ENCODE assay signal across 17 cellular contexts in the genomic region with DNA sequence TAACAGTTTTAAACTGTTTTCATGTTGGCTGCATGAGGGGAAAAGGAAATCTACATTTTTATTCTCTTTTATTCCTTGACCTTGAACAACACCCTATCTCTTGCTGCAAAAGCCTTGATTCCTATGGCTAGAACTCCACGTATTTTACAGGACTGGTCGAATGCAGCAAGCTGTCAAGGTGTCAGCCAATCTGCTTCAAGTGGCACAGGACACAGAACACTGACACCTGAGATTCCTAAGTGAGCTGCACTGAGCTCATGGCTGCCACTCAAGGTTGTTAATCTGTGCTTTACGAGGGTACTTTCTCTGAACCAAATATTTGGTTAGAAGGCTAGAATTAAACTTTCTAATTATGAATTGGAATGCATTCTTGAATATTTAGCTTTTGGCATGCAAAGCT.
DNase-seq lines count a peak whose midpoint lies in the region; ATAC-seq and TF ChIP-seq lines count a peak whose summit lies in the region.
"Had no signal": no experiment of that assay in that cellular context is flagged by ENCODE, and none has a peak within 500 bp of the region (broad histone marks: within the 10 kb centered on the region; RNA-seq: fewer than 3 reads in every experiment).

No MANE protein-coding gene starts in this region.

- H3K9me3 Mint-ChIP-seq in Caco-2 (ENCODE audit: unreplicated experiment): no peaks in the 10 kb centered on the region
- H3K9me3 Mint-ChIP-seq in GM23338: no peaks in the 10 kb centered on the region
- no peaks in the 10 kb centered on the region for H3K9me3 Mint-ChIP-seq in H9

- no peak for TF ChIP-seq CTCF in Caco-2 (IDR thresholded peaks at IDR 0.05; ENCODE audit: insufficient read depth in 1 of 2, low read depth in 1 of 2, low read length in 1 of 2, severe bottlenecking in 1 of 2, unreplicated experiment in 1 of 2)
- TF ChIP-seq CTCF in GM23338 (conservative IDR thresholded peaks at IDR 0.05; ENCODE audit: low read depth in 2 of 2): no peak
- TF ChIP-seq CTCF in H9 (conservative IDR thresholded peaks at IDR 0.05): no peak

- peak; percentile 76 for ATAC-seq in GM23338
- peak; percentile 35 for ATAC-seq in left colon
- no peak for ATAC-seq in HG02981 (IDR thresholded peaks at IDR 0.05; ENCODE audit: unreplicated experiment)
- ATAC-seq: GM12878, Right ventricle myocardium inferior had no signal

- H3T11ph ChIP-seq in H9 (ENCODE audit: low read length): no peak overlapping the region

- H3K9ac ChIP-seq in H9 (ENCODE audit: extremely low read depth, insufficient read length, low read length): no peak overlapping the region

- H4K8ac ChIP-seq in H9 (replicated peaks; ENCODE audit: insufficient read length, low read depth, low read length): no peak overlapping the region

- no peaks in the 10 kb centered on the region for H3K9me2 ChIP-seq in GM23338 (ENCODE audit: insufficient read depth)

- H4K5ac ChIP-seq in H9 (ENCODE audit: insufficient read length, low read depth, low read length): no peak overlapping the region

- H4K20me1 ChIP-seq in GM23338 (replicated peaks; ENCODE audit: insufficient read depth): no peaks in the 10 kb centered on the region
- H4K20me1 ChIP-seq in H9 (ENCODE audit: control insufficient read depth, insufficient read depth, insufficient read length): no peaks in the 10 kb centered on the region

- H3K36me3 Mint-ChIP-seq in Caco-2 (ENCODE audit: insufficient read depth, unreplicated experiment) (no peaks in the 10 kb centered on the region), GM23338 (ENCODE audit: low read depth) (no peaks in the 10 kb centered on the region), H9 (ENCODE audit: insufficient read depth in 1 of 3, low read depth in 3 of 3) (no peaks in the 10 kb centered on the region)
- H3K36me3 Mint-ChIP-seq: CD14-positive monocyte had no signal

- no peak overlapping the region for H3K56ac ChIP-seq in H9 (ENCODE audit: insufficient read length, low read depth, low read length)

- H2AFZ ChIP-seq in GM23338 (no peak overlapping the region), H9 (ENCODE audit: low read length) (no peak overlapping the region)

- H2AK5ac ChIP-seq in H9 (ENCODE audit: insufficient read length, low read length): no peak overlapping the region

- H3K4me2 ChIP-seq in GM23338 (no peak overlapping the region), H9 (ENCODE audit: insufficient read depth, insufficient read length, low read length) (no peak overlapping the region)

- intact Hi-C loops in Caco-2 (cut with micrococcal nuclease; ENCODE audit: unreplicated experiment) (loop anchor here (1.0 kb wide), 2 partner anchors 59 to 236 kb away; no protein-coding TSS in a partner anchor), left colon (cut with DNase I, micrococcal nuclease) (no loop called here)

- H3K27ac Mint-ChIP-seq in Caco-2 (ENCODE audit: unreplicated experiment): no peak overlapping the region
- H3K27ac Mint-ChIP-seq in GM23338: no peak overlapping the region
- H3K27ac Mint-ChIP-seq in H9: no peak overlapping the region
- H3K27ac Mint-ChIP-seq: CD14-positive monocyte; T-helper 2 cell treated with Interferon-gamma antibody and Interleukin-4, amounts not matched to agents 5 μg/mL and 100 μg/mL, for 36 hours had no signal

- no peaks in the 10 kb centered on the region for H3K23me2 ChIP-seq in H9 (ENCODE audit: insufficient read length, low read depth, low read length, poor library complexity, severe bottlenecking)

- BruUV-seq in Caco-2 (replicated peaks; lab: Mats Ljungman, UMichigan): no TSS peak

- H3K23ac ChIP-seq in H9 (ENCODE audit: insufficient read length, low read depth, low read length): no peak overlapping the region

- H2BK120ac ChIP-seq in H9 (ENCODE audit: low read depth, low read length, poor library complexity, severe bottlenecking): no peak overlapping the region

- CTCF ChIA-PET in Caco-2 (lab: Charles Lee): interaction anchor here (0.8 to 1.9 kb wide), 2 partner anchors 16 to 236 kb away, joined by 3 to 9 read pairs; no protein-coding TSS in a partner anchor

- H3K36me3 ChIP-seq in Caco-2 (ENCODE audit: control insufficient read depth, insufficient read depth, low read length) (no peaks in the 10 kb centered on the region), GM23338 (ENCODE audit: insufficient read depth) (no peaks in the 10 kb centered on the region)

- H3K27me3 Mint-ChIP-seq in Caco-2 (ENCODE audit: insufficient read depth, unreplicated experiment) (no peaks in the 10 kb centered on the region), GM23338 (ENCODE audit: insufficient read depth, low read depth, poor library complexity) (no peaks in the 10 kb centered on the region), H9 (ENCODE audit: low read depth) (no peaks in the 10 kb centered on the region; the same call in 1 of the 2 replicates)

- H3K79me2 ChIP-seq in GM23338 (replicated peaks; ENCODE audit: insufficient read depth) (no peaks in the 10 kb centered on the region), H9 (ENCODE audit: insufficient read depth, low read length) (no peaks in the 10 kb centered on the region)

- H3K4me1 Mint-ChIP-seq in Caco-2 (ENCODE audit: low read depth, unreplicated experiment): peaks cover 8% of the 10 kb centered on the region
- peaks cover 16% of the 10 kb centered on the region for H3K4me1 Mint-ChIP-seq in GM23338
- peaks cover 7 to 20% of the 10 kb centered on the region in 2 experiments; a peak in 3 of 4 replicates for H3K4me1 Mint-ChIP-seq in H9
- H3K4me1 Mint-ChIP-seq: CD14-positive monocyte had no signal

- H3K27ac ChIP-seq in GM23338 (ENCODE audit: low read depth) (no peak overlapping the region), H9 (ENCODE audit: insufficient read length, low read depth, low read length) (no peak overlapping the region)
- H3K27ac ChIP-seq: SK-N-MC had no signal

- WGBS in H9 (ENCODE audit: extremely low coverage, insufficient read length, low lambda C conversion rate): no CpG with 5 or more reads among the region's 3 CpGs

- H3K4me1 ChIP-seq in Caco-2: peaks cover 16% of the 10 kb centered on the region
- 0 out of 2 replicates have a peak, but pooled peaks cover 10% of the 10 kb centered on the region for H3K4me1 ChIP-seq in GM23338 (ENCODE audit: insufficient read depth)
- H3K4me1 ChIP-seq in H9 (ENCODE audit: insufficient read depth, low read length): no peaks in the 10 kb centered on the region; the same call in none of the 2 replicates

- H3K4me3 ChIP-seq in Caco-2 (ENCODE audit: low read depth, low read length): no peak overlapping the region
- no peak overlapping the region for H3K4me3 ChIP-seq in GM23338
- H3K4me3 ChIP-seq: GM12878, SK-N-MC had no signal

- H3K18ac ChIP-seq in H9 (ENCODE audit: insufficient read length, low read depth, low read length): no peak overlapping the region

- POLR2A ChIA-PET in Caco-2 (lab: Charles Lee): no interaction called here

- H2BK12ac ChIP-seq in H9 (ENCODE audit: insufficient read length, low read depth, low read length): no peak overlapping the region

- H2BK15ac ChIP-seq in H9 (ENCODE audit: low read depth, low read length): no peak overlapping the region

- H4K91ac ChIP-seq in H9 (ENCODE audit: insufficient read length, low read depth, low read length): no peak overlapping the region

- H3K79me1 ChIP-seq in H9 (ENCODE audit: insufficient read depth, low read depth, low read length, poor library complexity, severe bottlenecking): no peaks in the 10 kb centered on the region

- H2BK5ac ChIP-seq in H9 (ENCODE audit: insufficient read length, low read length): no peak overlapping the region

- H3K9me3 ChIP-seq in Caco-2 (no peaks in the 10 kb centered on the region), H9 (ENCODE audit: control insufficient read depth, low read depth, low read length) (no peaks in the 10 kb centered on the region)

- peak in 1 of 2 experiments; percentile 16 for DNase-seq in Caco-2
- peak; percentile 18 for DNase-seq in GM23338 (ENCODE audit: low spot score)
- peak; percentile 43 to 84 for DNase-seq in NCI-H524 (lab: John Stamatoyannopoulos, UW)
- no peak for DNase-seq in left colon
- DNase-seq in H9: no peak
- no peak for DNase-seq in nucleus accumbens (lab: John Stamatoyannopoulos, UW)
- DNase-seq: AML-193, GF-D8, NCI-H1092 treated with DMSO at 0.1 percent for 48 hours, NCI-H146, NCI-H2107 had no signal

- no peak overlapping the region for H3K14ac ChIP-seq in H9 (ENCODE audit: insufficient read depth, low read length)

- H3K4me3 Mint-ChIP-seq in Caco-2 (ENCODE audit: unreplicated experiment): peak overlapping the region; percentile 48
- H3K4me3 Mint-ChIP-seq in GM23338: no peak overlapping the region
- H3K4me3 Mint-ChIP-seq in H9: no peak overlapping the region
- H3K4me3 Mint-ChIP-seq: CD14-positive monocyte; T-helper 2 cell treated with Interferon-gamma antibody and Interleukin-4, amounts not matched to agents 5 μg/mL and 100 μg/mL, for 36 hours had no signal

- H3K4ac ChIP-seq in H9 (ENCODE audit: low read depth, low read length): no peak overlapping the region

- H3F3A ChIP-seq in GM23338 (replicated peaks; ENCODE audit: low read depth): no peaks in the 10 kb centered on the region

- no peaks in the 10 kb centered on the region for H3K27me3 ChIP-seq in Caco-2 (replicated peaks; ENCODE audit: control insufficient read depth, insufficient read depth, low read length)
- no peaks in the 10 kb centered on the region for H3K27me3 ChIP-seq in GM23338 (ENCODE audit: insufficient read depth)
- H3K27me3 ChIP-seq in H9 (ENCODE audit: insufficient read depth, low read length): no peaks in the 10 kb centered on the region

- H2BK20ac ChIP-seq in H9 (ENCODE audit: low read depth, low read length, poor library complexity, severe bottlenecking): no peak overlapping the region

TF ChIP-seq in GM23338, 12 proteins besides CTCF, POLR2A, EP300 and RAD21 (continues in another document):
- no peak for TF ChIP-seq POLR2AphosphoS5 (IDR thresholded peaks at IDR 0.05; ENCODE audit: low read depth)
- TF ChIP-seq EZH2 (IDR thresholded peaks at IDR 0.05; ENCODE audit: low read depth, unreplicated experiment): no peak

Comparison
In these comparisons a context has a peak if more than half of its experiments do, and no peak if none do; other contexts are left out.
1. DNase-seq: peak in GM23338 (single experiment) and NCI-H524 (2 of 2); none in left colon (0 of 2), H9 (single experiment) and nucleus accumbens (0 of 56).